Comparison of ENCODE assay signal across 19 cellular contexts in genomic region chr3:31815006-31815405, GRCh38.
"Had no signal": no experiment of that assay in that cellular context is flagged by ENCODE, and none has a peak within 500 bp of the region (broad histone marks: within the 10 kb centered on the region; RNA-seq: fewer than 3 reads in every experiment).

No MANE protein-coding gene starts in this region.

- H3K36me3 ChIP-seq: gastroesophageal sphincter, right lobe of liver, thoracic aorta, uterus had no signal

- H3K27ac ChIP-seq: epithelial cell of prostate, gastroesophageal sphincter, psoas muscle, right lobe of liver, thoracic aorta, uterus had no signal

- H3K27me3 Mint-ChIP-seq: activated CD8-positive, alpha-beta memory T cell treated with anti-CD3 and anti-CD28 coated beads, Interleukin-2, amount 10 ng/mL, durations not matched to agents 7 days and 5 days; activated T-cell treated with anti-CD3 and anti-CD28 coated beads, Interleukin-2, amount 50 U/mL, for 24 hours had no signal

- H3K4me3 ChIP-seq: gastroesophageal sphincter, psoas muscle, right lobe of liver, thoracic aorta, uterus had no signal

- H3K4me3 Mint-ChIP-seq: activated CD8-positive, alpha-beta memory T cell treated with anti-CD3 and anti-CD28 coated beads, Interleukin-2, amount 10 ng/mL, durations not matched to agents 7 days and 5 days; activated T-cell treated with anti-CD3 and anti-CD28 coated beads, Interleukin-2, amount 50 U/mL, for 24 hours; effector memory CD8-positive, alpha-beta T cell; natural killer cell had no signal

- H3K4me1 ChIP-seq: gastroesophageal sphincter, psoas muscle, right lobe of liver, uterus had no signal

- H3K4me1 Mint-ChIP-seq: natural killer cell had no signal

- H3K36me3 Mint-ChIP-seq: activated CD8-positive, alpha-beta memory T cell treated with anti-CD3 and anti-CD28 coated beads, Interleukin-2, amount 10 ng/mL, durations not matched to agents 7 days and 5 days; natural killer cell had no signal

- H3K9me3 ChIP-seq: gastroesophageal sphincter, psoas muscle, right lobe of liver, thoracic aorta, uterus had no signal

- H3K27me3 ChIP-seq: gastroesophageal sphincter, right lobe of liver, uterus had no signal

- H3K27ac Mint-ChIP-seq: activated CD8-positive, alpha-beta memory T cell treated with anti-CD3 and anti-CD28 coated beads, Interleukin-2, amount 10 ng/mL, durations not matched to agents 7 days and 5 days; activated T-cell treated with anti-CD3 and anti-CD28 coated beads, Interleukin-2, amount 50 U/mL, for 24 hours; effector memory CD8-positive, alpha-beta T cell; natural killer cell had no signal

- H3K9me3 Mint-ChIP-seq: activated T-cell treated with anti-CD3 and anti-CD28 coated beads, Interleukin-2, amount 50 U/mL, for 24 hours; effector memory CD8-positive, alpha-beta T cell; natural killer cell had no signal

- DNase-seq: activated CD4-positive, alpha-beta T cell treated with anti-CD3 and anti-CD28 coated beads for 1 hour; activated CD4-positive, alpha-beta T cell treated with anti-CD3 and anti-CD28 coated beads, Interleukin-2, amount 50 U/mL, for 48 hours; activated CD8-positive, alpha-beta memory T cell treated with anti-CD3 and anti-CD28 coated beads, Interleukin-2, amount 10 ng/mL, durations not matched to agents 7 days and 5 days; activated effector memory CD4-positive, alpha-beta T cell treated with Interleukin-2 at 50 U/mL for 16 hours; activated T-cell treated with anti-CD3 and anti-CD28 coated beads, Interleukin-2, amount 50 U/mL, for 24 hours; central memory CD4-positive, alpha-beta T cell; effector memory CD8-positive, alpha-beta T cell; kidney glomerular epithelial cell; midbrain; natural killer cell; nucleus accumbens; psoas muscle; right lobe of liver; stimulated activated CD4-positive, alpha-beta T cell treated with anti-CD3 and anti-CD28 coated beads, Interleukin-2, amount 100 ng/mL, for 24 hours; stimulated activated naive CD8-positive, alpha-beta T cell treated with anti-CD3 and anti-CD28 coated beads, Interleukin-15, Interleukin-2, amounts not matched to agents 100 U/mL and 50 U/mL, for 24 hours; uterus had no signal

- ATAC-seq: activated CD8-positive, alpha-beta memory T cell treated with anti-CD3 and anti-CD28 coated beads, Interleukin-2, amount 10 ng/mL, durations not matched to agents 7 days and 5 days; effector memory CD8-positive, alpha-beta T cell; gastroesophageal sphincter; natural killer cell; psoas muscle; right lobe of liver; stimulated activated naive CD8-positive, alpha-beta T cell treated with anti-CD3 and anti-CD28 coated beads, Interleukin-15, Interleukin-2, amounts not matched to agents 100 U/mL and 50 U/mL, for 24 hours had no signal
